17 cellular contexts compared by ENCODE assay signal in the genomic region with DNA sequence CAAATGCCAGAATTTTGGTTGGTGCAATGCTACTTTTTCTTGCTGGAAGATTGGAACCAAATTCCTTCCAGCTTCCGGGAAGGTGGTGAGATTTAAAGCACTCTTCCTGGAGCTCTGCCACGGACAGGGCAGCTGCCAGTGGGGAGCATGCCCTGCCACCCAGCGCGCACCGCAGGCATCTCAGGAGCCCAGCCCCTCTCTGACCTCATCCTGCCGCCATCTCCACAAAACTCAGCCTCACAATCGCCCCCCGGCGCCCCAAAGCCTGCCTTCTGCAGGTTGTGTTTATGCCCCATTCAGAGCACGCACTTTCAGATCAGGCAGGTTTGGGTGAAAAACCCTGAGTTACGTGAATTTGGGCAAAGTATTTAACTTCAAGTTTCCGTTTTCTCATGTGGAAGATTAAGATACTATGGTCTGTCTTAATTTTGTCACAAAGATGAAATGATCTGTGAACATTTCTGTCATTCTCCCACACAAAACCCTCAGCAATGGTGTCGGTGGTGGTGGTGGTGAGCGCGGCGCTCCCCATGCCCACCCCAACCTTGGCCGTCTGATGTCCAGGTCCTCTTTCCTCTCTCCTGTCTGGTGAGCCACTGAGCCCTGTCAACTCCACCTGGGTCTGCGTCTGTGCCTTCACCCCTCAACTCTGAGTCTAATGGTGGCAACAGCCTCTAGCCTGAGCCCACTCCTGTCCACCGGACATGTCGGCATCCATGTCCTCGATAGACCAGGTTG.
"Had no signal": no experiment of that assay in that cellular context is flagged by ENCODE, and none has a peak within 500 bp of the region (broad histone marks: within the 10 kb centered on the region; RNA-seq: fewer than 3 reads in every experiment).

No MANE protein-coding gene starts in this region.

- H3K4me3 Mint-ChIP-seq: IgD-negative memory B cell had no signal

- DNase-seq: Kasumi-1, MM.1S, NCI-H1092 treated with DMSO at 0.1 percent for 48 hours, NCI-H1436, NCI-H187 treated with DMSO at 0.1 percent for 48 hours, NCI-H2081, NCI-H2107, NCI-H2227 treated with DMSO at 0.1 percent for 48 hours, NCI-H524, NCI-H526 treated with DMSO at 0.1 percent for 48 hours, NCI-H774, PC-3, SHP77, SK-N-SH had no signal

- H3K4me1 Mint-ChIP-seq: IgD-negative memory B cell had no signal

- ATAC-seq: K562, Panc1, PC-3 had no signal

- H3K27me3 Mint-ChIP-seq: IgD-negative memory B cell had no signal
